ENCODE assay signal across 27 cellular contexts in the genomic region with DNA sequence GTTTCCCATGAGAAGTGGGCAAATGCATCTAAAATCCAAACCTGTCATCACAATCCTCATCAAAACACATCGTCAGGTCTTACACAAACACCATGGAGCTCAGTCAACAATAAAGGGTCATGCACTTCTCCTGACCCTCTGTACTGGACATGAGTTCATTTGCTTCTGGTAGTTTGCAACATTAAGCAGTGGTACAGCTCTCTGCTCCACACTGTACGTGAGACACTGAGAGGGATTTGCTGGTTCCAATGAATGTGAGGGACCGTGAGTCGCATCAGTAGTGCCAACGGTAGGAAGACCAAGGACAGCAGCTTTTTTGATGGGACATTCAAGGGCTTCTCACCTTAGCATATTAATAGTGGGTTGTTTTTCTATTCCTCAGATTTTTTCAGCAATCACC.
"Had no signal": no experiment of that assay in that cellular context is flagged by ENCODE, and none has a peak within 500 bp of the region (broad histone marks: within the 10 kb centered on the region; RNA-seq: fewer than 3 reads in every experiment).

No MANE protein-coding gene starts in this region.

- DNase-seq: activated B cell treated with CpG ODN at 0.5 μM for 24 hours; activated CD4-positive, alpha-beta T cell treated with anti-CD3 and anti-CD28 coated beads for 1 hour; activated CD4-positive, alpha-beta T cell treated with anti-CD3 and anti-CD28 coated beads, Interleukin-2, amount 10 ng/mL, durations not matched to agents 24 days and 14 days; activated CD4-positive, alpha-beta T cell treated with anti-CD3 and anti-CD28 coated beads, Interleukin-2, amount 50 U/mL, for 48 hours; activated CD8-positive, alpha-beta memory T cell treated with anti-CD3 and anti-CD28 coated beads, Interleukin-2, amount 10 ng/mL, durations not matched to agents 7 days and 5 days; activated effector memory CD4-positive, alpha-beta T cell treated with Interleukin-2 at 50 U/mL for 16 hours; activated naive CD4-positive, alpha-beta T cell; activated T-cell treated with anti-CD3 and anti-CD28 coated beads, Interleukin-2, amount 50 U/mL, for 24 hours; aorta; body of pancreas; Karpas-422; MM.1S; NCI-H1105; NCI-H1436; NCI-H1694 treated with DMSO at 0.1 percent for 48 hours; NCI-H2029 treated with DMSO at 0.1 percent for 48 hours; NCI-H446; NCI-H524; Peyer's patch; Right ventricle myocardium superior; SJCRH30; SK-N-SH; SW 1271 had no signal

- H3K27ac ChIP-seq: body of pancreas, Peyer's patch, RWPE1, SJCRH30 had no signal

- H3K4me3 Mint-ChIP-seq: activated B cell treated with CpG ODN at 0.5 μM for 24 hours; activated CD4-positive, alpha-beta T cell treated with anti-CD3 and anti-CD28 coated beads, Interleukin-2, amount 10 ng/mL, durations not matched to agents 24 days and 14 days; activated CD8-positive, alpha-beta memory T cell treated with anti-CD3 and anti-CD28 coated beads, Interleukin-2, amount 10 ng/mL, durations not matched to agents 7 days and 5 days; activated naive CD4-positive, alpha-beta T cell treated with anti-CD3 and anti-CD28 coated beads, Interleukin-2, amount 50 U/mL, for 24 hours; activated T-cell treated with anti-CD3 and anti-CD28 coated beads, Interleukin-2, amount 50 U/mL, for 24 hours; activated T-helper 1 cell treated with anti-CD3 and anti-CD28 coated beads, Interleukin-12 subunit alpha, Interleukin-12 subunit beta, Interleukin-2, Interleukin-4 antibody, amounts not matched to agents 30 ng/mL and 10 ng/mL and 1 ng/mL, durations not matched to agents 14 hours and 24 hours and 36 hours; central memory CD8-positive, alpha-beta T cell had no signal

- H3K27ac Mint-ChIP-seq: activated B cell treated with CpG ODN at 0.5 μM for 24 hours; activated CD4-positive, alpha-beta T cell treated with anti-CD3 and anti-CD28 coated beads, Interleukin-2, amount 10 ng/mL, durations not matched to agents 24 days and 14 days; activated CD8-positive, alpha-beta memory T cell treated with anti-CD3 and anti-CD28 coated beads, Interleukin-2, amount 10 ng/mL, durations not matched to agents 7 days and 5 days; activated naive CD4-positive, alpha-beta T cell treated with anti-CD3 and anti-CD28 coated beads, Interleukin-2, amount 50 U/mL, for 24 hours; activated T-cell treated with anti-CD3 and anti-CD28 coated beads, Interleukin-2, amount 50 U/mL, for 24 hours; activated T-helper 1 cell treated with anti-CD3 and anti-CD28 coated beads, Interleukin-12 subunit alpha, Interleukin-12 subunit beta, Interleukin-2, Interleukin-4 antibody, amounts not matched to agents 30 ng/mL and 10 ng/mL and 1 ng/mL, durations not matched to agents 14 hours and 24 hours and 36 hours had no signal

- H3K9me3 Mint-ChIP-seq: activated CD4-positive, alpha-beta T cell treated with anti-CD3 and anti-CD28 coated beads, Interleukin-2, amount 10 ng/mL, durations not matched to agents 24 days and 14 days; activated T-cell treated with anti-CD3 and anti-CD28 coated beads, Interleukin-2, amount 50 U/mL, for 24 hours; activated T-helper 1 cell treated with anti-CD3 and anti-CD28 coated beads, Interleukin-12 subunit alpha, Interleukin-12 subunit beta, Interleukin-2, Interleukin-4 antibody, amounts not matched to agents 30 ng/mL and 10 ng/mL and 1 ng/mL, durations not matched to agents 14 hours and 24 hours and 36 hours had no signal

- H3K4me1 Mint-ChIP-seq: activated B cell treated with CpG ODN at 0.5 μM for 24 hours; activated CD4-positive, alpha-beta T cell treated with anti-CD3 and anti-CD28 coated beads, Interleukin-2, amount 10 ng/mL, durations not matched to agents 24 days and 14 days; activated naive CD4-positive, alpha-beta T cell treated with anti-CD3 and anti-CD28 coated beads, Interleukin-2, amount 50 U/mL, for 24 hours; central memory CD8-positive, alpha-beta T cell had no signal

- H3K36me3 ChIP-seq: Peyer's patch, SJCRH30 had no signal

- ATAC-seq: activated CD8-positive, alpha-beta memory T cell treated with anti-CD3 and anti-CD28 coated beads, Interleukin-2, amount 10 ng/mL, durations not matched to agents 7 days and 5 days; body of pancreas had no signal

- H3K27me3 Mint-ChIP-seq: activated B cell treated with CpG ODN at 0.5 μM for 24 hours; activated CD4-positive, alpha-beta T cell treated with anti-CD3 and anti-CD28 coated beads, Interleukin-2, amount 10 ng/mL, durations not matched to agents 24 days and 14 days; activated CD8-positive, alpha-beta memory T cell treated with anti-CD3 and anti-CD28 coated beads, Interleukin-2, amount 10 ng/mL, durations not matched to agents 7 days and 5 days; activated naive CD4-positive, alpha-beta T cell treated with anti-CD3 and anti-CD28 coated beads, Interleukin-2, amount 50 U/mL, for 24 hours; activated T-cell treated with anti-CD3 and anti-CD28 coated beads, Interleukin-2, amount 50 U/mL, for 24 hours; central memory CD8-positive, alpha-beta T cell had no signal

- H3K9me3 ChIP-seq: body of pancreas, Peyer's patch, SJCRH30, SK-N-SH had no signal

- H3K27me3 ChIP-seq: body of pancreas, Peyer's patch, SJCRH30 had no signal

- H3K4me2 ChIP-seq: SK-N-SH had no signal

- H3K9me2 ChIP-seq: SK-N-SH had no signal

- H3K4me3 ChIP-seq: body of pancreas, Peyer's patch, SJCRH30 had no signal

- H3K36me3 Mint-ChIP-seq: activated CD8-positive, alpha-beta memory T cell treated with anti-CD3 and anti-CD28 coated beads, Interleukin-2, amount 10 ng/mL, durations not matched to agents 7 days and 5 days; activated naive CD4-positive, alpha-beta T cell treated with anti-CD3 and anti-CD28 coated beads, Interleukin-2, amount 50 U/mL, for 24 hours had no signal

- H3K4me1 ChIP-seq: body of pancreas, Peyer's patch, SJCRH30 had no signal
